ENCODE assay signal across 23 cellular contexts in genomic region chr5:180870669-180871068, GRCh38. TPM values are rescaled to one million over a fixed set of nuclear protein-coding genes. Genes with fewer than 3 reads are reported as not detected.
"Had no signal": no experiment of that assay in that cellular context is flagged by ENCODE, and none has a peak within 500 bp of the region (broad histone marks: within the 10 kb centered on the region; RNA-seq: fewer than 3 reads in every experiment).

No MANE protein-coding gene starts in this region.

- H3K27ac ChIP-seq: coronary artery, neural progenitor cell, pancreas, psoas muscle had no signal

- H3K9ac ChIP-seq: neural progenitor cell had no signal

- H3K4me3 ChIP-seq: coronary artery, gastrocnemius medialis, neural progenitor cell, pancreas, psoas muscle, skin epidermis, tibial nerve had no signal

- H3K36me3 ChIP-seq: gastrocnemius medialis, neural progenitor cell, pancreas, tibial nerve had no signal

- H3K4me2 ChIP-seq: neural progenitor cell had no signal

- H2AFZ ChIP-seq: neural progenitor cell had no signal

- H3K4me1 ChIP-seq: gastrocnemius medialis, psoas muscle had no signal

- H3K27me3 ChIP-seq: gastrocnemius medialis, neural progenitor cell, pancreas, tibial nerve had no signal

- H3K9me3 ChIP-seq: gastrocnemius medialis, pancreas, psoas muscle, tibial nerve had no signal

- ATAC-seq: gastrocnemius medialis, left lobe of liver, pancreas, psoas muscle, sciatic nerve had no signal

- FAIRE-seq: pancreas had no signal

- DNase-seq: central memory CD4-positive, alpha-beta T cell; effector CD8-positive, alpha-beta T cell; gastrocnemius medialis; glutamatergic neuron; islet precursor cell; occipital lobe; pancreas; psoas muscle; retina; stimulated activated CD4-positive, alpha-beta T cell treated with anti-CD3 and anti-CD28 coated beads, Interleukin-2, amount 100 ng/mL, for 24 hours; stimulated activated CD4-positive, alpha-beta T cell treated with anti-CD3 and anti-CD28 coated beads, Interleukin-4, amount 100 ng/mL, for 4 hours; stimulated activated naive CD4-positive, alpha-beta T cell treated with Interleukin-2 at 50 U/mL for 16 hours had no signal

RNA-seq across cellular contexts. Expression of gene BTNL8, which starts 28.3 kb away (rescaled TPM):
- total RNA-seq: chondrocyte; dermis microvascular lymphatic vessel endothelial cell; fibroblast of villous mesenchyme; natural killer cell treated with Interleukin-12 subunit alpha and Interleukin-12 subunit beta and Interleukin-15 and Interleukin-18, amount 100 ng/mL, for 72 hours; occipital lobe; tibial nerve; ureter had no signal
